In genomic region chr3:61943975-61944374, GRCh38 we compare ENCODE assay signal across 23 cellular contexts.
DNase-seq lines count a peak whose midpoint lies in the region; ATAC-seq, FAIRE-seq and TF ChIP-seq lines count a peak whose summit lies in the region.
"Had no signal": no experiment of that assay in that cellular context is flagged by ENCODE, and none has a peak within 500 bp of the region (broad histone marks: within the 10 kb centered on the region; RNA-seq: fewer than 3 reads in every experiment).

No MANE protein-coding gene starts in this region.

- CTCF ChIA-PET in GM12878 (lab: Yijun Ruan, JAX): interaction anchor here (0.7 to 1.9 kb wide), 4 partner anchors 10 to 90 kb away, joined by 3 to 4 read pairs (median 4); no protein-coding TSS in a partner anchor

- POLR2A ChIA-PET in GM12878 (lab: Charles Lee): interaction anchor here (1.0 kb wide), 2 partner anchors 9 to 10 kb away, joined by 3 to 4 read pairs; no protein-coding TSS in a partner anchor

- BruUV-seq in GM12878 (replicated peaks; lab: Mats Ljungman, UMichigan): no TSS peak

- 46% methylated on average over 4 of the region's 4 CpGs for WGBS in GM12878 (ENCODE audit: insufficient coverage, insufficient replicate concordance, low lambda C conversion rate, missing lambda C conversion rate)

- H3K9me2 ChIP-seq in GM23338 (ENCODE audit: insufficient read depth): peaks cover 4% of the 10 kb centered on the region; the same call in 1 of the 2 replicates

- no peak for TF ChIP-seq POLR2A in GM12878 (IDR thresholded peaks at IDR 0.05; ENCODE audit: low read depth, low read length)

- H4K20me1 ChIP-seq in GM23338 (replicated peaks; ENCODE audit: insufficient read depth): no peaks in the 10 kb centered on the region; the same call in 1 of the 2 replicates
- no peaks in the 10 kb centered on the region for H4K20me1 ChIP-seq in GM12878 (ENCODE audit: control insufficient read depth, insufficient read depth)
- peaks cover 36% of the 10 kb centered on the region for H4K20me1 ChIP-seq in neural progenitor cell (ENCODE audit: low read depth)

- RAD21 ChIA-PET in GM12878 (lab: Charles Lee; ENCODE audit: unreplicated experiment): interaction anchor here (0.7 to 1.6 kb wide), 9 partner anchors 10 to 363 kb away, joined by 3 to 4 read pairs (median 3); no protein-coding TSS in a partner anchor

- in situ Hi-C loops in GM12878 (cut with MboI): no loop called here

- H3K9ac ChIP-seq in GM12878 (ENCODE audit: control insufficient read depth, insufficient read depth, low read length) (no peak overlapping the region), neural progenitor cell (no peak overlapping the region)
- H3K9ac ChIP-seq: BLaER1 treated with 17β-estradiol and CSF1 and Interleukin-3, amounts not matched to agents 10 nM and 100 nM had no signal

- H3K4me1 Mint-ChIP-seq in GM23338 (peaks cover 69% of the 10 kb centered on the region), glutamatergic neuron (ENCODE audit: low read depth, unreplicated experiment) (peaks cover 29% of the 10 kb centered on the region), neural progenitor cell (peaks cover 39% of the 10 kb centered on the region)
- H3K4me1 Mint-ChIP-seq: CD14-positive monocyte had no signal

- no peak for TF ChIP-seq EP300 in GM12878 (IDR thresholded peaks at IDR 0.05; ENCODE audit: borderline replicate concordance in 1 of 2, control insufficient read depth in 1 of 2, low read depth in 2 of 2, low read length in 2 of 2)

- H3K4me3 Mint-ChIP-seq in GM23338: no peak overlapping the region
- no peak overlapping the region for H3K4me3 Mint-ChIP-seq in glutamatergic neuron (ENCODE audit: unreplicated experiment)
- H3K4me3 Mint-ChIP-seq in neural progenitor cell: no peak overlapping the region
- H3K4me3 Mint-ChIP-seq: CD14-positive monocyte; CD4-positive, alpha-beta T cell had no signal

- no peak overlapping the region for H3K4me3 ChIP-seq in GM23338
- H3K4me3 ChIP-seq in GM12878: no peak overlapping the region
- no peak overlapping the region for H3K4me3 ChIP-seq in neural progenitor cell
- H3K4me3 ChIP-seq: A549; BLaER1 treated with 17β-estradiol and CSF1 and Interleukin-3, amounts not matched to agents 10 nM and 100 nM had no signal

- intact Hi-C loops in GM12878 (cut with micrococcal nuclease; ENCODE audit: unreplicated experiment): no loop called here

- ATAC-seq in GM23338 (no peak), GM12878 (peak; percentile 75), HG03039 (IDR thresholded peaks at IDR 0.05; ENCODE audit: unreplicated experiment) (no peak), HG03469 (IDR thresholded peaks at IDR 0.05; ENCODE audit: unreplicated experiment) (no peak)
- ATAC-seq: A549 had no signal

- H3K27ac Mint-ChIP-seq in GM23338: no peak overlapping the region
- H3K27ac Mint-ChIP-seq in glutamatergic neuron (ENCODE audit: unreplicated experiment): peak overlapping the region; percentile 23
- no peak overlapping the region for H3K27ac Mint-ChIP-seq in neural progenitor cell
- H3K27ac Mint-ChIP-seq: CD14-positive monocyte; CD4-positive, alpha-beta T cell had no signal

- no peaks in the 10 kb centered on the region for H3K27me3 ChIP-seq in GM23338 (ENCODE audit: insufficient read depth)
- no peaks in the 10 kb centered on the region for H3K27me3 ChIP-seq in GM12878 (replicated peaks in 1 of 2; ENCODE audit: control insufficient read depth in 2 of 2, insufficient read depth in 2 of 2, low read length in 1 of 2)
- no peaks in the 10 kb centered on the region for H3K27me3 ChIP-seq in neural progenitor cell
- H3K27me3 ChIP-seq: BE2C; BLaER1 treated with 17β-estradiol and CSF1 and Interleukin-3, amounts not matched to agents 10 nM and 100 nM had no signal

- no peak for TF ChIP-seq RAD21 in GM12878 (IDR thresholded peaks at IDR 0.05; ENCODE audit: insufficient read depth, low read depth, low read length)

- no peaks in the 10 kb centered on the region for H3K9me3 Mint-ChIP-seq in GM23338
- H3K9me3 Mint-ChIP-seq in glutamatergic neuron (ENCODE audit: unreplicated experiment): peaks cover 6% of the 10 kb centered on the region
- peaks cover 7% of the 10 kb centered on the region for H3K9me3 Mint-ChIP-seq in neural progenitor cell

- H3K27me3 Mint-ChIP-seq in GM23338 (ENCODE audit: insufficient read depth, low read depth, poor library complexity) (peaks cover 5% of the 10 kb centered on the region), glutamatergic neuron (ENCODE audit: unreplicated experiment) (peaks cover 4% of the 10 kb centered on the region), neural progenitor cell (ENCODE audit: insufficient read depth, low read depth) (peaks cover 2% of the 10 kb centered on the region)

- TF ChIP-seq CTCF in GM23338 (conservative IDR thresholded peaks at IDR 0.05; ENCODE audit: low read depth in 2 of 2) (no peak), GM12878 (IDR thresholded peaks at IDR 0.05 in 2 of 3, conservative IDR thresholded peaks at IDR 0.05 in 1 of 3; ENCODE audit: control insufficient read depth in 2 of 3, extremely low read depth in 1 of 3, insufficient read depth in 1 of 3, low read depth in 3 of 3, low read length in 3 of 3) (no peak), glutamatergic neuron (IDR thresholded peaks at IDR 0.05; ENCODE audit: partially characterized antibody, unreplicated experiment) (no peak), neural progenitor cell (IDR thresholded peaks at IDR 0.05) (no peak)

- DNase-seq in GM23338 (ENCODE audit: low spot score) (no peak), GM12878 (ENCODE audit: low read depth, low spot score) (no peak), glutamatergic neuron (no peak), neural progenitor cell (ENCODE audit: low spot score) (no peak), foreskin melanocyte (no peak)
- DNase-seq: 8988T; ACHN; AML-193; BE2C; Calu3; CD4-positive, alpha-beta T cell; COR-L47; DMS53; DMS79 treated with DMSO at 0.1 percent for 48 hours; GOT3; HCEC 1CT had no signal

- peaks cover 56% of the 10 kb centered on the region for H3K79me2 ChIP-seq in GM23338 (replicated peaks; ENCODE audit: insufficient read depth)
- no peaks in the 10 kb centered on the region for H3K79me2 ChIP-seq in GM12878 (ENCODE audit: control insufficient read depth, insufficient read depth, low read length)
- peaks cover 78% of the 10 kb centered on the region for H3K79me2 ChIP-seq in neural progenitor cell (ENCODE audit: low read depth)

- H3K27ac ChIP-seq in GM23338 (ENCODE audit: low read depth) (0 out of 2 replicates have a peak overlapping the region, but pooled peaks have one; percentile 37), GM12878 (ENCODE audit: control insufficient read depth, insufficient read depth) (no peak overlapping the region), neural progenitor cell (peak overlapping the region; percentile 5)
- H3K27ac ChIP-seq: A549; BLaER1 treated with 17β-estradiol and CSF1 and Interleukin-3, amounts not matched to agents 10 nM and 100 nM had no signal

- no peak overlapping the region for H2AFZ ChIP-seq in GM23338
- H2AFZ ChIP-seq in GM12878 (ENCODE audit: control insufficient read depth, low read depth, low read length): no peak overlapping the region
- H2AFZ ChIP-seq in neural progenitor cell (replicated peaks): no peak overlapping the region

- FAIRE-seq in GM12878 (lab: Jason Lieb, UNC): no peak
- FAIRE-seq: A549, G401.6, H54 had no signal

- SMC1A ChIA-PET in GM12878 (lab: Charles Lee; ENCODE audit: uncharacterized antibody, unreplicated experiment): interaction anchor here (0.6 to 2.8 kb wide), 10 partner anchors 10 to 380 kb away, joined by 3 to 12 read pairs (median 4); no protein-coding TSS in a partner anchor

- H3K4me2 ChIP-seq in GM23338 (no peak overlapping the region), GM12878 (ENCODE audit: control insufficient read depth, insufficient read depth) (no peak overlapping the region), neural progenitor cell (peak overlapping the region; percentile 37)
- H3K4me2 ChIP-seq: A549 had no signal

- H3K9me3 ChIP-seq in GM12878 (replicated peaks; ENCODE audit: control insufficient read depth, insufficient read depth, low read length) (no peaks in the 10 kb centered on the region), neural progenitor cell (ENCODE audit: low read depth) (no peaks in the 10 kb centered on the region)
- H3K9me3 ChIP-seq: A549, BE2C had no signal

- H3K4me1 ChIP-seq in GM23338 (ENCODE audit: insufficient read depth) (peaks cover 44% of the 10 kb centered on the region), GM12878 (ENCODE audit: control insufficient read depth, insufficient read depth, low read length) (no peaks in the 10 kb centered on the region), neural progenitor cell (peaks cover 54% of the 10 kb centered on the region)
- H3K4me1 ChIP-seq: A549, BE2C had no signal

- H3K36me3 ChIP-seq in GM23338 (ENCODE audit: insufficient read depth): no peaks in the 10 kb centered on the region
- H3K36me3 ChIP-seq in GM12878 (ENCODE audit: control insufficient read depth in 2 of 2, insufficient read depth in 2 of 2, low read length in 1 of 2): no peaks in the 10 kb centered on the region
- no peaks in the 10 kb centered on the region for H3K36me3 ChIP-seq in neural progenitor cell
- H3K36me3 ChIP-seq: BE2C had no signal

- H3K36me3 Mint-ChIP-seq in GM23338 (ENCODE audit: low read depth) (peaks cover 6% of the 10 kb centered on the region; the same call in 2 of the 3 replicates), glutamatergic neuron (ENCODE audit: unreplicated experiment) (no peaks in the 10 kb centered on the region), neural progenitor cell (no peaks in the 10 kb centered on the region)
- H3K36me3 Mint-ChIP-seq: CD14-positive monocyte had no signal

- H3F3A ChIP-seq in GM23338 (replicated peaks; ENCODE audit: low read depth) (no peaks in the 10 kb centered on the region), neural progenitor cell (ENCODE audit: low read depth) (peaks cover 50% of the 10 kb centered on the region)

TF ChIP-seq in GM12878, 131 proteins besides CTCF, POLR2A, EP300 and RAD21 (continues in another document):
- TF ChIP-seq NR2C2 (IDR thresholded peaks at IDR 0.05; ENCODE audit: borderline replicate concordance, control insufficient read depth, insufficient read length, low read depth): no peak
